In genomic region chr6:18122128-18123093, GRCh38 we compare ENCODE assay signal across 8 cellular contexts. TPM values are rescaled to one million over a fixed set of nuclear protein-coding genes. Genes with fewer than 3 reads are reported as not detected.
A peak's percentile ranks its signal among the peaks of the same experiment; 100 is the strongest.
DNase-seq lines count a peak whose midpoint lies in the region; ATAC-seq, FAIRE-seq and TF ChIP-seq lines count a peak whose summit lies in the region.

Gene NHLRC1 (minus strand): TSS chr6:18122677. CDS start chr6:18122606, 71 bp downstream.

- no peak within 1 kb of the TSS for H4K5ac ChIP-seq in H1 (ENCODE audit: insufficient read length, low read depth, low read length)

- peak; percentile 42 for TF ChIP-seq POLR2A in GM18526 (IDR thresholded peaks at IDR 0.05; ENCODE audit: extremely low read depth, insufficient read length)
- TF ChIP-seq POLR2A in H1 (IDR thresholded peaks at IDR 0.05; ENCODE audit: control extremely low read depth in 1 of 2, low read depth in 2 of 2, low read length in 2 of 2), result no peak

- H2BK120ac ChIP-seq in H1 (replicated peaks; ENCODE audit: low read depth, low read length) (peak within 1 kb of the TSS; percentile 80), mesenchymal stem cell (ENCODE audit: low read depth, low read length) (peak within 1 kb of the TSS; percentile 36)

- H2AK5ac ChIP-seq in H1 (ENCODE audit: low read depth, low read length), result no peak within 1 kb of the TSS
- H2AK5ac ChIP-seq in mesenchymal stem cell (ENCODE audit: low read length, severe bottlenecking), result no peak within 1 kb of the TSS

- peak within 1 kb of the TSS; percentile 64; the same call in 1 of the 2 replicates for H2BK12ac ChIP-seq in H1 (ENCODE audit: low read depth, low read length)
- H2BK12ac ChIP-seq in mesenchymal stem cell (ENCODE audit: low read length in 2 of 2), result peak within 1 kb of the TSS; percentile 11 to 61

- peak within 1 kb of the TSS; percentile 64 for H3K4me3 Mint-ChIP-seq in activated CD8-positive, alpha-beta memory T cell treated with anti-CD3 and anti-CD28 coated beads, Interleukin-2, amount 10 ng/mL, durations not matched to agents 7 days and 5 days

- peak; percentile 95 for ATAC-seq in HG03045 (IDR thresholded peaks at IDR 0.05; ENCODE audit: unreplicated experiment)
- peak; percentile 98 for ATAC-seq in activated CD8-positive, alpha-beta memory T cell treated with anti-CD3 and anti-CD28 coated beads, Interleukin-2, amount 10 ng/mL, durations not matched to agents 7 days and 5 days

- H3K18ac ChIP-seq in H1 (ENCODE audit: extremely low read depth, low read length), result peak within 1 kb of the TSS; percentile 36
- peak within 1 kb of the TSS; percentile 80 to 89 for H3K18ac ChIP-seq in mesenchymal stem cell (ENCODE audit: low read depth in 1 of 2, low read length in 2 of 2)

- H3K27me3 Mint-ChIP-seq in activated CD8-positive, alpha-beta memory T cell treated with anti-CD3 and anti-CD28 coated beads, Interleukin-2, amount 10 ng/mL, durations not matched to agents 7 days and 5 days, result peaks cover 67% of the 10 kb centered on the region

- H3K9me3 ChIP-seq in H1 (ENCODE audit: insufficient read depth in 2 of 2, low read depth in 1 of 2, low read length in 1 of 2), result peaks cover 0 to 4% of the 10 kb centered on the region in 2 experiments; a peak in 1 of 4 replicates
- H3K9me3 ChIP-seq in mesenchymal stem cell (ENCODE audit: control insufficient read depth, low read length), result no peaks in the 10 kb centered on the region

- H3K4me2 ChIP-seq in H1 (ENCODE audit: insufficient read depth in 1 of 2, low read depth in 2 of 2, low read length in 2 of 2), result peak within 1 kb of the TSS; percentile 20 to 67
- peak within 1 kb of the TSS; percentile 66 for H3K4me2 ChIP-seq in mesenchymal stem cell (ENCODE audit: low read length, poor library complexity, severe bottlenecking)

- H3K79me1 ChIP-seq in H1 (ENCODE audit: low read depth, low read length) (no peaks in the 10 kb centered on the region), mesenchymal stem cell (replicated peaks; ENCODE audit: low read length, poor library complexity, severe bottlenecking) (no peaks in the 10 kb centered on the region)

- peaks cover 3% of the 10 kb centered on the region; the same call in 1 of the 2 replicates for H3K23me2 ChIP-seq in H1 (ENCODE audit: low read depth, low read length)

- DNase-seq in NCI-H345 treated with DMSO at 0.1 percent for 48 hours (lab: John Stamatoyannopoulos, UW; ENCODE audit: unreplicated experiment) (peak; percentile 92), H1 (ENCODE audit: low read depth in 1 of 2, low spot score in 2 of 2) (peak; percentile 70 to 87), mesenchymal stem cell (peak; percentile 82), Kasumi-1 (lab: John Stamatoyannopoulos, UW) (no peak)
- peak; percentile 83 for DNase-seq in activated CD8-positive, alpha-beta memory T cell treated with anti-CD3 and anti-CD28 coated beads, Interleukin-2, amount 10 ng/mL, durations not matched to agents 7 days and 5 days
- DNase-seq in stimulated activated CD4-positive, alpha-beta T cell treated with anti-CD3 and anti-CD28 coated beads, TNF-alpha, amount 100 ng/mL, for 48 hours (ENCODE audit: low read depth in 3 of 3), result peak; percentile 46 to 74 (median 71)

- H3K9ac ChIP-seq in H1 (replicated peaks in 1 of 4; ENCODE audit: extremely low read depth in 1 of 4, low read depth in 3 of 4, low read length in 3 of 4), result peak within 1 kb of the TSS in 2 of 4 experiments; percentile 23 to 32; a peak in 1 of 7 replicates
- H3K9ac ChIP-seq in mesenchymal stem cell (ENCODE audit: low read length), result peak within 1 kb of the TSS; percentile 84

- H3K36me3 ChIP-seq in H1 (ENCODE audit: control insufficient read depth in 2 of 4, insufficient read depth in 4 of 4, low read length in 3 of 4), result no peaks in the 10 kb centered on the region
- H3K36me3 ChIP-seq in mesenchymal stem cell (ENCODE audit: control insufficient read depth in 1 of 2, insufficient read depth in 2 of 2, low read depth in 1 of 2, low read length in 2 of 2), result no peaks in the 10 kb centered on the region

- peaks cover 0 to 7% (median 3%) of the 10 kb centered on the region in 4 experiments; a peak in 4 of 7 replicates for H3K4me1 ChIP-seq in H1 (replicated peaks in 1 of 4; ENCODE audit: control insufficient read depth in 3 of 4, insufficient read depth in 4 of 4, low read length in 3 of 4)
- H3K4me1 ChIP-seq in mesenchymal stem cell (ENCODE audit: control insufficient read depth, insufficient read depth, low read depth, low read length), result peaks cover 10% of the 10 kb centered on the region

- peak within 1 kb of the TSS; percentile 33 for H3K56ac ChIP-seq in H1 (replicated peaks; ENCODE audit: insufficient read length, low read depth, low read length)

- no peak for TF ChIP-seq EP300 in H1 (IDR thresholded peaks at IDR 0.05; ENCODE audit: borderline replicate concordance in 1 of 2, low read depth in 2 of 2, low read length in 2 of 2)

- H2BK15ac ChIP-seq in H1 (ENCODE audit: low read length) (peak within 1 kb of the TSS; percentile 34; the same call in 1 of the 2 replicates), mesenchymal stem cell (ENCODE audit: low read depth, poor library complexity, severe bottlenecking) (peak within 1 kb of the TSS; percentile 50)

- peak within 1 kb of the TSS; percentile 82 for H4K91ac ChIP-seq in H1 (replicated peaks; ENCODE audit: insufficient read length, low read length)
- H4K91ac ChIP-seq in mesenchymal stem cell (ENCODE audit: low read length), result peak within 1 kb of the TSS; percentile 94

- TF ChIP-seq CTCF in H1 (IDR thresholded peaks at IDR 0.05; ENCODE audit: control extremely low read depth in 1 of 3, insufficient read depth in 1 of 3, low read depth in 1 of 3, low read length in 3 of 3), result peak; percentile 81 to 93 (median 90)

- H3K4me3 ChIP-seq in H1 (ENCODE audit: extremely low read depth in 1 of 4, insufficient read depth in 2 of 4, low read depth in 3 of 4, low read length in 4 of 4), result peak within 1 kb of the TSS in 3 of 4 experiments; percentile 19 to 44 (median 35); a peak in 5 of 8 replicates
- peak within 1 kb of the TSS; percentile 50 to 81 for H3K4me3 ChIP-seq in mesenchymal stem cell (ENCODE audit: insufficient read depth in 1 of 2, low read depth in 1 of 2, low read length in 2 of 2)

- CTCF ChIA-PET in activated CD8-positive, alpha-beta memory T cell treated with anti-CD3 and anti-CD28 coated beads, Interleukin-2, amount 10 ng/mL, durations not matched to agents 7 days and 5 days (lab: Charles Lee), result interaction anchor here (0.6 to 1.5 kb wide), 4 partner anchors 8 to 381 kb away, joined by 3 to 4 read pairs (median 4); no protein-coding TSS in a partner anchor
- CTCF ChIA-PET in H1 (lab: Charles Lee; ENCODE audit: partially characterized antibody), result interaction anchor here (0.6 to 3.5 kb wide), 63 partner anchors 9 to 409 kb away, joined by 3 to 24 read pairs (median 4); partner anchors contain the start of gene DEK

- H4K8ac ChIP-seq in H1 (ENCODE audit: extremely low read depth, insufficient read depth, low read length) (peak within 1 kb of the TSS; percentile 86), mesenchymal stem cell (ENCODE audit: low read length) (peak within 1 kb of the TSS; percentile 99)

- H3K9me3 Mint-ChIP-seq in activated CD8-positive, alpha-beta memory T cell treated with anti-CD3 and anti-CD28 coated beads, Interleukin-2, amount 10 ng/mL, durations not matched to agents 7 days and 5 days (ENCODE audit: low read depth), result no peaks in the 10 kb centered on the region

- no peak within 1 kb of the TSS for H3K14ac ChIP-seq in H1 (ENCODE audit: insufficient read length)
- peak within 1 kb of the TSS in 1 of 2 experiments; percentile 63 for H3K14ac ChIP-seq in mesenchymal stem cell (ENCODE audit: low read length in 2 of 2)

- H3K36me3 Mint-ChIP-seq in activated CD8-positive, alpha-beta memory T cell treated with anti-CD3 and anti-CD28 coated beads, Interleukin-2, amount 10 ng/mL, durations not matched to agents 7 days and 5 days, result no peaks in the 10 kb centered on the region

- H3K27me3 ChIP-seq in H1 (replicated peaks in 1 of 4; ENCODE audit: control insufficient read depth in 3 of 4, extremely low read depth in 1 of 4, insufficient read depth in 3 of 4, low read length in 3 of 4) (peaks cover 0 to 20% (median 12%) of the 10 kb centered on the region in 4 experiments; a peak in 5 of 7 replicates), mesenchymal stem cell (ENCODE audit: control insufficient read depth in 1 of 2, insufficient read depth in 1 of 2, low read length in 2 of 2) (no peaks in the 10 kb centered on the region)

- H4K20me1 ChIP-seq in H1 (replicated peaks in 1 of 2; ENCODE audit: control insufficient read depth in 1 of 2, insufficient read depth in 2 of 2, low read length in 2 of 2), result no peaks in the 10 kb centered on the region

- no peaks in the 10 kb centered on the region for H3K79me2 ChIP-seq in H1 (ENCODE audit: control insufficient read depth in 1 of 2, insufficient read depth in 2 of 2, low read length in 2 of 2)

- H2BK20ac ChIP-seq in H1 (ENCODE audit: low read length), result no peak within 1 kb of the TSS

- peaks cover 11% of the 10 kb centered on the region for H3K4me1 Mint-ChIP-seq in activated CD8-positive, alpha-beta memory T cell treated with anti-CD3 and anti-CD28 coated beads, Interleukin-2, amount 10 ng/mL, durations not matched to agents 7 days and 5 days

- H3K23ac ChIP-seq in H1 (ENCODE audit: insufficient read length) (no peak within 1 kb of the TSS), mesenchymal stem cell (ENCODE audit: low read length in 2 of 2) (no peak within 1 kb of the TSS)

- H3K27ac ChIP-seq in H1 (ENCODE audit: low read depth, low read length) (no peak within 1 kb of the TSS), mesenchymal stem cell (ENCODE audit: low read length, poor library complexity, severe bottlenecking) (no peak within 1 kb of the TSS)

- H2BK5ac ChIP-seq in H1 (ENCODE audit: low read depth, low read length) (peak within 1 kb of the TSS; percentile 19; the same call in 1 of the 2 replicates), mesenchymal stem cell (ENCODE audit: low read depth, low read length, poor library complexity, severe bottlenecking) (no peak within 1 kb of the TSS)

- 47% methylated on average over 74 of the region's 82 CpGs; no CpG with 5 or more reads in 1 of the 2 experiments for WGBS in H1 (ENCODE audit: extremely low coverage in 1 of 2, insufficient coverage in 1 of 2, insufficient read length in 1 of 2, insufficient replicate concordance in 2 of 2, low coverage in 1 of 2, low lambda C conversion rate in 2 of 2, missing lambda C conversion rate in 1 of 2), 2 experiments
- 36% methylated on average over 79 of the region's 82 CpGs for WGBS in mesenchymal stem cell

- TF ChIP-seq RAD21 in H1 (IDR thresholded peaks at IDR 0.05 in 1 of 2, conservative IDR thresholded peaks at IDR 0.05 in 1 of 2; ENCODE audit: low read depth in 2 of 2, low read length in 2 of 2), result peak; percentile 88 to 89

- POLR2A ChIA-PET in H1 (lab: Charles Lee; ENCODE audit: partially characterized antibody), result interaction anchor here (0.6 to 1.2 kb wide), 2 partner anchors 64 to 210 kb away, joined by 3 read pairs; no protein-coding TSS in a partner anchor

- peak within 1 kb of the TSS; percentile 99 for H2AFZ ChIP-seq in H1 (ENCODE audit: low read length)
- peak within 1 kb of the TSS; percentile 81 for H2AFZ ChIP-seq in mesenchymal stem cell (ENCODE audit: low read depth, low read length)

- H3K4ac ChIP-seq in H1 (replicated peaks; ENCODE audit: insufficient read length, low read depth, low read length) (peak within 1 kb of the TSS; percentile 81), mesenchymal stem cell (ENCODE audit: low read depth in 1 of 2, low read length in 2 of 2) (peak within 1 kb of the TSS; percentile 53 to 86)

- FAIRE-seq in H1 (lab: Jason Lieb, UNC), result no peak

- H3K27ac Mint-ChIP-seq in activated CD8-positive, alpha-beta memory T cell treated with anti-CD3 and anti-CD28 coated beads, Interleukin-2, amount 10 ng/mL, durations not matched to agents 7 days and 5 days, result no peak within 1 kb of the TSS

RNA-seq across cellular contexts. Expression of gene NHLRC1, which starts in this region (rescaled TPM):
- total RNA-seq in activated CD8-positive, alpha-beta memory T cell treated with anti-CD3 and anti-CD28 coated beads, Interleukin-2, amount 10 ng/mL, durations not matched to agents 7 days and 5 days, result under 1 TPM in 1 of 2 experiments, not detected in 1; 0.30 TPM
- 0.58 and 0.82 TPM in 2 replicates for total RNA-seq in H1 (2021; fragmentation: NEBNext Ultra II Directional; extraction: Animal tissue kit (Norgen Biotek cat#: 25700))
- 0.55 and 0.57 TPM in 2 replicates for polyA plus RNA-seq in H1 (2011; rRNA removed)
- 0.71 TPM for polyA plus RNA-seq in H1 (2011; cell fraction: cytosol; rRNA removed)
- 0.76 TPM for polyA plus RNA-seq in H1 (2011; cell fraction: nucleus; rRNA removed)
- polyA plus RNA-seq in H1 (2012, experiment 1 of 2), result 0.59 to 1.1 TPM (median 0.82 TPM) in 4 replicates
- 0.45 TPM for polyA plus RNA-seq in H1 (2012, experiment 2 of 2)
- polyA plus RNA-seq in H1 (2013, experiment 1 of 2), result 0.34 TPM
- polyA plus RNA-seq in H1 (2013, experiment 2 of 2), result 0.35 TPM
- 0.20 and 0.76 TPM in 2 replicates for polyA minus RNA-seq in H1 (2011; rRNA and poly(A)+ RNA removed)
- polyA minus RNA-seq in H1 (2011; cell fraction: cytosol; rRNA and poly(A)+ RNA removed), result 0.51 TPM
- 1.3 TPM for polyA minus RNA-seq in H1 (2011; cell fraction: nucleus; rRNA and poly(A)+ RNA removed)
- polyA plus RNA-seq in mesenchymal stem cell (2013, experiment 1 of 2), result 0.75 TPM
- polyA plus RNA-seq in mesenchymal stem cell (2013, experiment 2 of 2), result 0.74 TPM

Comparison
In these comparisons a context has a peak if more than half of its experiments do, and no peak if none do; other contexts are left out.
1. Peak in DNase-seq and ATAC-seq in activated CD8-positive, alpha-beta memory T cell treated with anti-CD3 and anti-CD28 coated beads, Interleukin-2, amount 10 ng/mL, durations not matched to agents 7 days and 5 days; RNA of the gene not detected or under 1 TPM.
2. DNase-seq: peak in NCI-H345 treated with DMSO at 0.1 percent for 48 hours (single experiment), H1 (2 of 2), mesenchymal stem cell (single experiment) and stimulated activated CD4-positive, alpha-beta T cell treated with anti-CD3 and anti-CD28 coated beads, TNF-alpha, amount 100 ng/mL, for 48 hours (3 of 3); none in Kasumi-1 (0 of 2).